16 cellular contexts compared by ENCODE assay signal in genomic region chr13:113848431-113849260, GRCh38. TPM values are rescaled to one million over a fixed set of nuclear protein-coding genes. Genes with fewer than 3 reads are reported as not detected.
A peak's percentile ranks its signal among the peaks of the same experiment; 100 is the strongest.
DNase-seq lines count a peak whose midpoint lies in the region; ATAC-seq and TF ChIP-seq lines count a peak whose summit lies in the region.
"Had no signal": no experiment of that assay in that cellular context is flagged by ENCODE, and none has a peak within 500 bp of the region (broad histone marks: within the 10 kb centered on the region; RNA-seq: fewer than 3 reads in every experiment).

No MANE protein-coding gene starts in this region.

- no peak overlapping the region for H2AFZ ChIP-seq in HCT116 (ENCODE audit: low read depth, low read length, poor library complexity, severe bottlenecking)

- H3K36me3 ChIP-seq in HCT116 (ENCODE audit: control insufficient read depth in 1 of 2, insufficient read depth in 2 of 2, low read length in 2 of 2) (peaks cover 0 to 12% of the 10 kb centered on the region in 2 experiments; a peak in 2 of 4 replicates), RWPE2 (ENCODE audit: low read depth) (peaks cover 73% of the 10 kb centered on the region), iPS-15b (ENCODE audit: control insufficient read depth, insufficient read depth, low read length) (peaks cover 4% of the 10 kb centered on the region)

- TF ChIP-seq POLR2A in HCT116 (IDR thresholded peaks at IDR 0.05; ENCODE audit: borderline replicate concordance, extremely low read depth, insufficient read depth, insufficient read length): no peak

- H3K36me3 Mint-ChIP-seq in activated naive CD4-positive, alpha-beta T cell treated with anti-CD3 and anti-CD28 coated beads, Interleukin-2, amount 10 ng/mL, durations not matched to agents 7 days and 5 days: peaks cover 9% of the 10 kb centered on the region
- H3K36me3 Mint-ChIP-seq: CD4-positive, alpha-beta memory T cell had no signal

- H3K4me1 Mint-ChIP-seq in activated naive CD4-positive, alpha-beta T cell treated with anti-CD3 and anti-CD28 coated beads, Interleukin-2, amount 10 ng/mL, durations not matched to agents 7 days and 5 days: peaks cover 35% of the 10 kb centered on the region

- TF ChIP-seq RAD21 in HCT116 (IDR thresholded peaks at IDR 0.05; ENCODE audit: low read depth): no peak

- POLR2A ChIA-PET in HCT116 (lab: Charles Lee): no interaction called here

- H3K4me3 Mint-ChIP-seq in activated naive CD4-positive, alpha-beta T cell treated with anti-CD3 and anti-CD28 coated beads, Interleukin-2, amount 10 ng/mL, durations not matched to agents 7 days and 5 days: no peak overlapping the region
- H3K4me3 Mint-ChIP-seq: CD4-positive, alpha-beta memory T cell had no signal

- TF ChIP-seq CTCF in HCT116 (IDR thresholded peaks at IDR 0.05 in 2 of 3, conservative IDR thresholded peaks at IDR 0.05 in 1 of 3; ENCODE audit: borderline replicate concordance in 1 of 3, insufficient read depth in 1 of 3, low read depth in 2 of 3, low read length in 2 of 3): no peak
- TF ChIP-seq CTCF in RWPE2 (IDR thresholded peaks at IDR 0.05; ENCODE audit: poor library complexity, severe bottlenecking): no peak

- no TSS peak for BruUV-seq in HCT116 (replicated peaks; lab: Mats Ljungman, UMichigan)

- CTCF ChIA-PET in HCT116 (lab: Charles Lee): no interaction called here
- CTCF ChIA-PET in activated naive CD4-positive, alpha-beta T cell treated with anti-CD3 and anti-CD28 coated beads, Interleukin-2, amount 10 ng/mL, durations not matched to agents 7 days and 5 days (lab: Charles Lee): no interaction called here

- no peaks in the 10 kb centered on the region for H3K9me2 ChIP-seq in HCT116 (ENCODE audit: insufficient read depth)

- no peak overlapping the region for H3K27ac Mint-ChIP-seq in activated naive CD4-positive, alpha-beta T cell treated with anti-CD3 and anti-CD28 coated beads, Interleukin-2, amount 10 ng/mL, durations not matched to agents 7 days and 5 days

- peaks cover 72% of the 10 kb centered on the region for H3K79me2 ChIP-seq in HCT116 (ENCODE audit: insufficient read depth, low read length)

- RAD21 ChIA-PET in HCT116 (lab: Charles Lee; ENCODE audit: low non-redundant PET in 1 of 2, low total read pairs in 2 of 2, uncharacterized antibody in 2 of 2, unreplicated experiment in 2 of 2): no interaction called here

- peaks cover 36% of the 10 kb centered on the region for H3K27me3 Mint-ChIP-seq in activated naive CD4-positive, alpha-beta T cell treated with anti-CD3 and anti-CD28 coated beads, Interleukin-2, amount 10 ng/mL, durations not matched to agents 7 days and 5 days
- H3K27me3 Mint-ChIP-seq: CD4-positive, alpha-beta memory T cell had no signal

- no peak overlapping the region for H3K9ac ChIP-seq in HCT116 (ENCODE audit: low read length)
- H3K9ac ChIP-seq in iPS-15b (ENCODE audit: low read depth, low read length): peak overlapping the region; percentile 8

- H3K4me3 ChIP-seq in HCT116 (replicated peaks in 1 of 2; ENCODE audit: low read depth in 1 of 2, low read length in 2 of 2) (no peak overlapping the region), RWPE2 (ENCODE audit: severe bottlenecking) (no peak overlapping the region), iPS-15b (ENCODE audit: low read depth, low read length) (no peak overlapping the region)
- H3K4me3 ChIP-seq: heart right ventricle had no signal

- intact Hi-C loops in HCT116 (cut with micrococcal nuclease) (no loop called here), sciatic nerve (cut with DNase I) (no loop called here)

- H3K27ac ChIP-seq in HCT116 (ENCODE audit: low read depth, low read length) (no peak overlapping the region), RWPE2 (ENCODE audit: poor library complexity, severe bottlenecking) (peak overlapping the region; percentile 93)
- H3K27ac ChIP-seq: VCaP had no signal

- H3K4me1 ChIP-seq in HCT116 (ENCODE audit: control insufficient read depth in 1 of 2, insufficient read depth in 2 of 2, low read length in 2 of 2): peaks cover 13 to 25% of the 10 kb centered on the region in 2 experiments
- H3K4me1 ChIP-seq in RWPE2 (ENCODE audit: insufficient read depth, poor library complexity, severe bottlenecking): peaks cover 41% of the 10 kb centered on the region
- H3K4me1 ChIP-seq in iPS-15b (ENCODE audit: control insufficient read depth, insufficient read depth, low read length): peaks cover 3% of the 10 kb centered on the region

- no peak for DNase-seq in HCT116 (ENCODE audit: low read depth, low spot score)
- peak; percentile 77 for DNase-seq in RWPE2 (ENCODE audit: low spot score)
- DNase-seq in sciatic nerve (ENCODE audit: low spot score): peak; percentile 64
- DNase-seq in activated naive CD4-positive, alpha-beta T cell treated with anti-CD3 and anti-CD28 coated beads, Interleukin-2, amount 10 ng/mL, durations not matched to agents 7 days and 5 days: no peak
- DNase-seq in activated CD4-positive, alpha-beta T cell treated with anti-CD3 and anti-CD28 coated beads for 1 hour: no peak
- DNase-seq: CD4-positive, alpha-beta memory T cell; effector CD4-positive, alpha-beta T cell; KBM-7; NCI-H1436 treated with DMSO at 0.1 percent for 48 hours; NCI-H748 treated with DMSO at 0.1 percent for 48 hours; stimulated activated CD4-positive, alpha-beta T cell treated with anti-CD3 and anti-CD28 coated beads, Interleukin-4, amount 100 ng/mL, for 1 hour; stimulated activated naive CD8-positive, alpha-beta T cell treated with anti-CD3 and anti-CD28 coated beads, Interleukin-15, Interleukin-2, amounts not matched to agents 100 U/mL and 50 U/mL, for 24 hours had no signal

- H4K20me1 ChIP-seq in HCT116 (ENCODE audit: insufficient read depth): no peaks in the 10 kb centered on the region

- no peaks in the 10 kb centered on the region for H3K9me3 ChIP-seq in HCT116 (ENCODE audit: control insufficient read depth in 1 of 2, insufficient read depth in 1 of 2, low read depth in 1 of 2, low read length in 2 of 2)
- peaks cover 2% of the 10 kb centered on the region for H3K9me3 ChIP-seq in RWPE2 (ENCODE audit: severe bottlenecking)
- H3K9me3 ChIP-seq in iPS-15b (ENCODE audit: control insufficient read depth, insufficient read depth, low read length): no peaks in the 10 kb centered on the region
- H3K9me3 ChIP-seq: heart right ventricle had no signal

- no peaks in the 10 kb centered on the region for H3K27me3 ChIP-seq in HCT116 (ENCODE audit: insufficient read depth, low read length)
- no peaks in the 10 kb centered on the region for H3K27me3 ChIP-seq in RWPE2 (ENCODE audit: insufficient read depth, poor library complexity, severe bottlenecking)
- H3K27me3 ChIP-seq in iPS-15b (ENCODE audit: control insufficient read depth, insufficient read depth, low read length): no peaks in the 10 kb centered on the region
- H3K27me3 ChIP-seq: heart right ventricle had no signal

- no peaks in the 10 kb centered on the region for H3K9me3 Mint-ChIP-seq in activated naive CD4-positive, alpha-beta T cell treated with anti-CD3 and anti-CD28 coated beads, Interleukin-2, amount 10 ng/mL, durations not matched to agents 7 days and 5 days

- peak; percentile 64 for ATAC-seq in HCT116
- ATAC-seq in RWPE2 (ENCODE audit: low read depth): peak; percentile 64
- ATAC-seq in sciatic nerve: peak; percentile 71
- ATAC-seq in HG03175 (IDR thresholded peaks at IDR 0.05; ENCODE audit: unreplicated experiment): no peak
- ATAC-seq: heart right ventricle; stimulated activated naive CD8-positive, alpha-beta T cell treated with anti-CD3 and anti-CD28 coated beads, Interleukin-15, Interleukin-2, amounts not matched to agents 100 U/mL and 50 U/mL, for 24 hours had no signal

- peak overlapping the region; percentile 53 for H3K4me2 ChIP-seq in HCT116 (ENCODE audit: low read length)

TF ChIP-seq in HCT116, 20 proteins besides CTCF, POLR2A, EP300 and RAD21:
- no peak for TF ChIP-seq JUND (IDR thresholded peaks at IDR 0.05)
- TF ChIP-seq, protein P1, sequence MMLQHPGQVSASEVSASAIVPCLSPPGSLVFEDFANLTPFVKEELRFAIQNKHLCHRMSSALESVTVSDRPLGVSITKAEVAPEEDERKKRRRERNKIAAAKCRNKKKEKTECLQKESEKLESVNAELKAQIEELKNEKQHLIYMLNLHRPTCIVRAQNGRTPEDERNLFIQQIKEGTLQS (IDR thresholded peaks at IDR 0.05): no peak
- TF ChIP-seq FOSL1 (IDR thresholded peaks at IDR 0.05; ENCODE audit: low read depth): no peak
- TF ChIP-seq, protein P2, sequence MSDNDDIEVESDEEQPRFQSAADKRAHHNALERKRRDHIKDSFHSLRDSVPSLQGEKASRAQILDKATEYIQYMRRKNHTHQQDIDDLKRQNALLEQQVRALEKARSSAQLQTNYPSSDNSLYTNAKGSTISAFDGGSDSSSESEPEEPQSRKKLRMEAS (IDR thresholded peaks at IDR 0.05): no peak
- TF ChIP-seq CBX3 (IDR thresholded peaks at IDR 0.05; ENCODE audit: low read depth): no peak
- no peak for TF ChIP-seq TCF7L2 (IDR thresholded peaks at IDR 0.05; ENCODE audit: borderline replicate concordance, extremely low read depth, insufficient read depth, insufficient read length)
- TF ChIP-seq EZH2phosphoT487 (IDR thresholded peaks at IDR 0.05; ENCODE audit: borderline replicate concordance): no peak
- no peak for TF ChIP-seq SP1 (IDR thresholded peaks at IDR 0.05; ENCODE audit: low read depth)
- no peak for TF ChIP-seq SIN3A (IDR thresholded peaks at IDR 0.05; ENCODE audit: low read depth)
- TF ChIP-seq, protein P3, sequence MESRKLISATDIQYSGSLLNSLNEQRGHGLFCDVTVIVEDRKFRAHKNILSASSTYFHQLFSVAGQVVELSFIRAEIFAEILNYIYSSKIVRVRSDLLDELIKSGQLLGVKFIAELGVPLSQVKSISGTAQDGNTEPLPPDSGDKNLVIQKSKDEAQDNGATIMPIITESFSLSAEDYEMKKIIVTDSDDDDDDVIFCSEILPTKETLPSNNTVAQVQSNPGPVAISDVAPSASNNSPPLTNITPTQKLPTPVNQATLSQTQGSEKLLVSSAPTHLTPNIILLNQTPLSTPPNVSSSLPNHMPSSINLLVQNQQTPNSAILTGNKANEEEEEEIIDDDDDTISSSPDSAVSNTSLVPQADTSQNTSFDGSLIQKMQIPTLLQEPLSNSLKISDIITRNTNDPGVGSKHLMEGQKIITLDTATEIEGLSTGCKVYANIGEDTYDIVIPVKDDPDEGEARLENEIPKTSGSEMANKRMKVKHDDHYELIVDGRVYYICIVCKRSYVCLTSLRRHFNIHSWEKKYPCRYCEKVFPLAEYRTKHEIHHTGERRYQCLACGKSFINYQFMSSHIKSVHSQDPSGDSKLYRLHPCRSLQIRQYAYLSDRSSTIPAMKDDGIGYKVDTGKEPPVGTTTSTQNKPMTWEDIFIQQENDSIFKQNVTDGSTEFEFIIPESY (IDR thresholded peaks at IDR 0.05; ENCODE audit: extremely low read depth, insufficient replicate concordance, low read length): no peak
- TF ChIP-seq YY1 (IDR thresholded peaks at IDR 0.05; ENCODE audit: extremely low read depth, insufficient replicate concordance, low read depth, low read length): no peak
- no peak for TF ChIP-seq CEBPB (IDR thresholded peaks at IDR 0.05; ENCODE audit: low read depth)

RNA-seq across cellular contexts. Expression of gene GAS6, which starts 15.2 kb away (rescaled TPM):
- total RNA-seq in HCT116 (2021; ENCODE audit: unreplicated experiment) (49.4 TPM), sciatic nerve (302 TPM)
- polyA plus RNA-seq in HCT116 (2012): 48.8 and 55.5 TPM in 2 replicates

Comparison
In these comparisons a context has a peak if more than half of its experiments do, and no peak if none do; other contexts are left out.
1. DNase-seq: peak in RWPE2 (single experiment) and sciatic nerve (single experiment); none in HCT116 (single experiment), activated naive CD4-positive, alpha-beta T cell treated with anti-CD3 and anti-CD28 coated beads, Interleukin-2, amount 10 ng/mL, durations not matched to agents 7 days and 5 days (single experiment) and activated CD4-positive, alpha-beta T cell treated with anti-CD3 and anti-CD28 coated beads for 1 hour (single experiment).